In genomic region chr6:162856885-162857284, GRCh38 we compare ENCODE assay signal across 8 cellular contexts.
DNase-seq lines count a peak whose midpoint lies in the region; ATAC-seq and TF ChIP-seq lines count a peak whose summit lies in the region.

No MANE protein-coding gene starts in this region.

- H3K27ac ChIP-seq in stomach, result peak overlapping the region in 1 of 5 donors; percentile 47

- no peaks in the 10 kb centered on the region for H3K36me3 ChIP-seq in stomach

- no peaks in the 10 kb centered on the region for H3K27me3 Mint-ChIP-seq in MCF 10A (ENCODE audit: insufficient read depth, unreplicated experiment)
- H3K27me3 Mint-ChIP-seq in T-helper 2 cell treated with Interferon-gamma antibody and Interleukin-4, amounts not matched to agents 5 μg/mL and 100 μg/mL, for 36 hours (ENCODE audit: low read depth), result peaks cover 4% of the 10 kb centered on the region

- no peaks in the 10 kb centered on the region for H3K9me3 ChIP-seq in stomach

- H3K27me3 ChIP-seq in stomach, result no peaks in the 10 kb centered on the region

- H3K4me3 Mint-ChIP-seq in MCF 10A (ENCODE audit: unreplicated experiment), result peak overlapping the region; percentile 66
- no peak overlapping the region for H3K4me3 Mint-ChIP-seq in T-helper 2 cell treated with Interferon-gamma antibody and Interleukin-4, amounts not matched to agents 5 μg/mL and 100 μg/mL, for 36 hours

- no peak for ATAC-seq in HG03565 (IDR thresholded peaks at IDR 0.05; ENCODE audit: unreplicated experiment)

- TF ChIP-seq POLR2A in stomach (IDR thresholded peaks at IDR 0.05), result no peak

- TF ChIP-seq CTCF in GM12872 (IDR thresholded peaks at IDR 0.05; ENCODE audit: insufficient read depth, low read depth, low read length), result 0 out of 3 replicates have a peak, but pooled peaks have one; percentile 6
- peak; percentile 59 for TF ChIP-seq CTCF in MCF 10A (IDR thresholded peaks at IDR 0.05; ENCODE audit: unreplicated experiment)
- peak in 4 of 7 experiments; percentile 17 to 43 (median 30) for TF ChIP-seq CTCF in stomach (IDR thresholded peaks at IDR 0.05)

- 8 to 18% (median 13%) methylated on average over 7 of the region's 7 CpGs for WGBS in stomach, 5 donors

- H3K4me1 ChIP-seq in stomach, result peaks cover 0 to 6% (median 0%) of the 10 kb centered on the region in 4 donors

- DNase-seq in NCI-H2171 treated with DMSO at 0.1 percent for 48 hours (lab: John Stamatoyannopoulos, UW), result peak; percentile 93
- peak; percentile 86 for DNase-seq in MCF 10A (ENCODE audit: unreplicated experiment)
- peak; percentile 67 for DNase-seq in iPS-NIHi11 (ENCODE audit: low spot score)
- DNase-seq in stomach, result no peak
- DNase-seq in KG1 (lab: John Stamatoyannopoulos, UW), result no peak
- DNase-seq in T-helper 2 cell treated with Interferon-gamma antibody and Interleukin-4, amounts not matched to agents 5 μg/mL and 100 μg/mL, for 36 hours (ENCODE audit: low spot score), result no peak

- H3K27ac Mint-ChIP-seq in MCF 10A (ENCODE audit: low read depth, unreplicated experiment), result peak overlapping the region; percentile 81
- H3K27ac Mint-ChIP-seq in T-helper 2 cell treated with Interferon-gamma antibody and Interleukin-4, amounts not matched to agents 5 μg/mL and 100 μg/mL, for 36 hours, result no peak overlapping the region

- CTCF ChIA-PET in MCF 10A (lab: Yijun Ruan, JAX), result interaction anchor here (0.5 to 2.6 kb wide), 27 partner anchors 9 to 1858 kb away, joined by 3 to 16 read pairs (median 3); no protein-coding TSS in a partner anchor

- no peaks in the 10 kb centered on the region for H3K9me3 Mint-ChIP-seq in MCF 10A (ENCODE audit: unreplicated experiment)
- peaks cover 3% of the 10 kb centered on the region for H3K9me3 Mint-ChIP-seq in T-helper 2 cell treated with Interferon-gamma antibody and Interleukin-4, amounts not matched to agents 5 μg/mL and 100 μg/mL, for 36 hours

- no peak for TF ChIP-seq EP300 in stomach (IDR thresholded peaks at IDR 0.05)

- H3K4me1 Mint-ChIP-seq in MCF 10A (ENCODE audit: insufficient read depth, unreplicated experiment), result peaks cover 9% of the 10 kb centered on the region
- no peaks in the 10 kb centered on the region for H3K4me1 Mint-ChIP-seq in T-helper 2 cell treated with Interferon-gamma antibody and Interleukin-4, amounts not matched to agents 5 μg/mL and 100 μg/mL, for 36 hours (ENCODE audit: low read depth)

- intact Hi-C loops in MCF 10A (cut with micrococcal nuclease), result loop anchor here (5.0 to 10.0 kb wide), 3 partner anchors 325 to 1250 kb away; no protein-coding TSS in a partner anchor
- intact Hi-C loops in stomach (cut with DNase I; ENCODE audit: low total_unique reads), result no loop called here

- H3K36me3 Mint-ChIP-seq in MCF 10A (ENCODE audit: insufficient read depth, unreplicated experiment), result no peaks in the 10 kb centered on the region
- no peaks in the 10 kb centered on the region for H3K36me3 Mint-ChIP-seq in T-helper 2 cell treated with Interferon-gamma antibody and Interleukin-4, amounts not matched to agents 5 μg/mL and 100 μg/mL, for 36 hours (ENCODE audit: low read depth)

- POLR2A ChIA-PET in MCF 10A (lab: Yijun Ruan, JAX), result interaction anchor here (0.6 to 0.7 kb wide), 2 partner anchors 710 to 1419 kb away, joined by 3 read pairs; no protein-coding TSS in a partner anchor

- peak overlapping the region; percentile 6 to 29 (median 24) for H3K4me3 ChIP-seq in stomach

- BruUV-seq in MCF 10A (replicated peaks; lab: Mats Ljungman, UMichigan), result no TSS peak

Comparison
In these comparisons a context has a peak if more than half of its experiments do, and no peak if none do; other contexts are left out.
1. CTCF ChIP-seq: peak in every context shown above with its lines; median percentile 59 in MCF 10A; 30 in stomach; 6 in GM12872.
2. DNase-seq: peak in NCI-H2171 treated with DMSO at 0.1 percent for 48 hours (single experiment), MCF 10A (single experiment) and iPS-NIHi11 (single experiment); none in stomach (single experiment), KG1 (single experiment) and T-helper 2 cell treated with Interferon-gamma antibody and Interleukin-4, amounts not matched to agents 5 μg/mL and 100 μg/mL, for 36 hours (single experiment).